In the genomic region with DNA sequence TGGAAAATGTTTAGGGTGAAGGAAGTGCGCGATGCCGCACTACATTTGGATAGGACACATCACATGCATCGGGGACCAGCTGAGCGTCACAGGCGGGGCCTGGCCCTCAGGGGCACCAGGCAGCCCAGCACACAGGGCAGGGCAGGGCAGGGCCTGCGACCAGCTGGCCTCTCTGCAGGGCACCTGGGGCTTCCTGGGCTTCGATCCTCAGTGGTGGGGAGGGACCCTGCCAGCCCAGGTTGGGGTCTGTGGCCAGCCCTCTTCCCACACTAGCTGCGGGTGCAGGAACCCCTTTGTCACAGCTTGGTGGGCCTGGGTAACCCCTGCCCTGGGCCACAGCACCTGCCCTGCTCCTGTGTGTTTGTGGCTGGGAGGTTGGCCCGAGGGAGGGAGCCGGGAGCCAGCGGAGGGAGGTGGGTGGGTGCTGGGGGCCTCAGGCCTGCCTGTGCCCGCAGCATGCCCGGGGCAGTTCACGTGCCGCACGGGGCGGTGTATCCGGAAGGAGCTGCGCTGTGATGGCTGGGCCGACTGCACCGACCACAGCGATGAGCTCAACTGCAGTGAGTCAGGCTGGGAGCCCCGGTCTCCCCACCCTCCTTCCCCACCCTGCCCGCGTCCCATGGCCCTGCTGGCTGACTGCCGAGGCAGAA, we compare ENCODE assay signal across 15 cellular contexts. TPM values are rescaled to one million over a fixed set of nuclear protein-coding genes. Genes with fewer than 3 reads are reported as not detected.
"Had no signal": no experiment of that assay in that cellular context is flagged by ENCODE, and none has a peak within 500 bp of the region (broad histone marks: within the 10 kb centered on the region; RNA-seq: fewer than 3 reads in every experiment).

No MANE protein-coding gene starts in this region.

- H3K4me1 Mint-ChIP-seq: WTC11 had no signal

- ATAC-seq: activated CD8-positive, alpha-beta T cell treated with anti-CD3 and anti-CD28 coated beads, Interleukin-2, amount 10 ng/mL, durations not matched to agents 7 days and 5 days; gastroesophageal sphincter; left ventricle myocardium superior had no signal

- H3K4me1 ChIP-seq: gastroesophageal sphincter, parathyroid adenoma, tibial nerve had no signal

- DNase-seq: activated CD4-positive, alpha-beta T cell treated with anti-CD3 and anti-CD28 coated beads for 48 hours; activated CD8-positive, alpha-beta memory T cell treated with anti-CD3 and anti-CD28 coated beads, Interleukin-2, amount 50 U/mL, for 48 hours; activated CD8-positive, alpha-beta T cell treated with anti-CD3 and anti-CD28 coated beads, Interleukin-2, amount 10 ng/mL, durations not matched to agents 7 days and 5 days; activated naive CD4-positive, alpha-beta T cell treated with Interleukin-2 at 50 U/mL for 16 hours; hippocampal formation; left ventricle myocardium superior; mesendoderm; retina; stimulated activated CD4-positive, alpha-beta T cell treated with anti-CD3 and anti-CD28 coated beads, Interleukin-4, amount 100 ng/mL, for 24 hours had no signal

- H3K27ac Mint-ChIP-seq: activated CD8-positive, alpha-beta T cell treated with anti-CD3 and anti-CD28 coated beads, Interleukin-2, amount 10 ng/mL, durations not matched to agents 7 days and 5 days; WTC11 had no signal

- H3K4me3 Mint-ChIP-seq: activated CD8-positive, alpha-beta T cell treated with anti-CD3 and anti-CD28 coated beads, Interleukin-2, amount 10 ng/mL, durations not matched to agents 7 days and 5 days; WTC11 had no signal

- H3K27ac ChIP-seq: gastroesophageal sphincter, parathyroid adenoma, tibial nerve had no signal

- H3K27me3 ChIP-seq: gastroesophageal sphincter, tibial nerve had no signal

RNA-seq across cellular contexts. Expression of gene ST14, which starts 37.9 kb away (rescaled TPM):
- total RNA-seq: activated CD8-positive, alpha-beta T cell treated with anti-CD3 and anti-CD28 coated beads, Interleukin-2, amount 10 ng/mL, durations not matched to agents 7 days and 5 days had no signal
- polyA plus RNA-seq: fibroblast of lung, neural cell had no signal
